Comparison of ENCODE assay signal across 14 cellular contexts in genomic region chr15:101240364-101240763, GRCh38. TPM values are rescaled to one million over a fixed set of nuclear protein-coding genes. Genes with fewer than 3 reads are reported as not detected.
A peak's percentile ranks its signal among the peaks of the same experiment; 100 is the strongest.
DNase-seq lines count a peak whose midpoint lies in the region; ATAC-seq, FAIRE-seq and TF ChIP-seq lines count a peak whose summit lies in the region.
"Had no signal": no experiment of that assay in that cellular context is flagged by ENCODE, and none has a peak within 500 bp of the region (broad histone marks: within the 10 kb centered on the region; RNA-seq: fewer than 3 reads in every experiment).

No MANE protein-coding gene starts in this region.

- H3K36me3 ChIP-seq in astrocyte (ENCODE audit: insufficient read depth, low read length) (peaks cover 6% of the 10 kb centered on the region), Peyer's patch (no peaks in the 10 kb centered on the region)

- peaks cover 90% of the 10 kb centered on the region for H4K20me1 ChIP-seq in astrocyte (ENCODE audit: insufficient read depth, low read length)

- TF ChIP-seq POLR2A in Peyer's patch (IDR thresholded peaks at IDR 0.05), result no peak

- no peak for ATAC-seq in activated T-cell treated with anti-CD3 and anti-CD28 coated beads, Interleukin-2, amount 50 U/mL, for 72 hours (replicated peaks in 1 of 2)

- FAIRE-seq in astrocyte (lab: Jason Lieb, UNC), result no peak
- FAIRE-seq: GM18507 had no signal

- H3K4me3 ChIP-seq in astrocyte (ENCODE audit: insufficient read depth, low read depth, low read length), result no peak overlapping the region
- H3K4me3 ChIP-seq in Peyer's patch, result no peak overlapping the region
- H3K4me3 ChIP-seq: PC-9 had no signal

- no peak overlapping the region for H2AFZ ChIP-seq in astrocyte (ENCODE audit: low read depth, low read length)
- H2AFZ ChIP-seq: PC-9 had no signal

- TF ChIP-seq CTCF in astrocyte (IDR thresholded peaks at IDR 0.05; ENCODE audit: insufficient read depth, low read depth, low read length), result no peak
- no peak for TF ChIP-seq CTCF in Peyer's patch (IDR thresholded peaks at IDR 0.05)

- no peak overlapping the region for H3K4me2 ChIP-seq in astrocyte (ENCODE audit: low read length)
- H3K4me2 ChIP-seq: PC-9 had no signal

- no peaks in the 10 kb centered on the region for H3K9me3 ChIP-seq in astrocyte (ENCODE audit: insufficient read depth, low read depth, low read length)
- no peaks in the 10 kb centered on the region for H3K9me3 ChIP-seq in Peyer's patch

- no peak overlapping the region for H3K9ac ChIP-seq in astrocyte (ENCODE audit: low read length)

- H3K4me1 ChIP-seq in astrocyte (ENCODE audit: insufficient read depth, low read length) (peaks cover 31% of the 10 kb centered on the region), Peyer's patch (peaks cover 0 to 47% (median 5%) of the 10 kb centered on the region in 4 donors)

- H3K36me3 Mint-ChIP-seq in activated T-cell treated with anti-CD3 and anti-CD28 coated beads, Interleukin-2, amount 50 U/mL, for 72 hours (ENCODE audit: insufficient read depth in 2 of 2), result peaks cover 4 to 12% of the 10 kb centered on the region in 2 donors
- H3K36me3 Mint-ChIP-seq in astrocyte (ENCODE audit: low read depth, unreplicated experiment) (peaks cover 4% of the 10 kb centered on the region), immature natural killer cell (peaks cover 0 to under 1% (median under 1%) of the 10 kb centered on the region in 3 donors)
- H3K36me3 Mint-ChIP-seq: naive B cell had no signal

- H3K9me3 Mint-ChIP-seq in activated T-cell treated with anti-CD3 and anti-CD28 coated beads, Interleukin-2, amount 50 U/mL, for 72 hours, result no peaks in the 10 kb centered on the region
- H3K9me3 Mint-ChIP-seq in astrocyte (ENCODE audit: unreplicated experiment), result no peaks in the 10 kb centered on the region
- H3K9me3 Mint-ChIP-seq in immature natural killer cell, result no peaks in the 10 kb centered on the region
- H3K9me3 Mint-ChIP-seq: naive B cell had no signal

- H3K27me3 ChIP-seq in astrocyte (ENCODE audit: insufficient read depth, low read length), result no peaks in the 10 kb centered on the region
- H3K27me3 ChIP-seq in Peyer's patch, result no peaks in the 10 kb centered on the region
- H3K27me3 ChIP-seq: brain microvascular endothelial cell had no signal

- peaks cover 99% of the 10 kb centered on the region for H3K79me2 ChIP-seq in astrocyte (ENCODE audit: insufficient read depth, low read length)

- H3K27me3 Mint-ChIP-seq in activated T-cell treated with anti-CD3 and anti-CD28 coated beads, Interleukin-2, amount 50 U/mL, for 72 hours (ENCODE audit: low read depth), result no peaks in the 10 kb centered on the region
- H3K27me3 Mint-ChIP-seq in astrocyte (ENCODE audit: low read depth, unreplicated experiment), result no peaks in the 10 kb centered on the region
- peaks cover 1 to 7% (median 5%) of the 10 kb centered on the region in 3 donors for H3K27me3 Mint-ChIP-seq in immature natural killer cell (ENCODE audit: low read depth in 3 of 3)
- H3K27me3 Mint-ChIP-seq: naive B cell had no signal

- peak overlapping the region; percentile 81 for H3K27ac Mint-ChIP-seq in activated T-cell treated with anti-CD3 and anti-CD28 coated beads, Interleukin-2, amount 50 U/mL, for 72 hours
- H3K27ac Mint-ChIP-seq in astrocyte (ENCODE audit: unreplicated experiment), result no peak overlapping the region
- peak overlapping the region in 4 of 6 donors; percentile 82 to 93 (median 88) for H3K27ac Mint-ChIP-seq in immature natural killer cell

- no peak for DNase-seq in activated T-cell treated with anti-CD3 and anti-CD28 coated beads, Interleukin-2, amount 50 U/mL, for 72 hours
- DNase-seq in activated T-cell treated with anti-CD3 and anti-CD28 coated beads, Interleukin-2, amount 50 U/mL, for 1 hour, result no peak
- DNase-seq in astrocyte (ENCODE audit: low read depth), result peak; percentile 83
- DNase-seq in immature natural killer cell, result no peak
- peak; percentile 51 for DNase-seq in stromal cell of bone marrow (ENCODE audit: low read depth)
- no peak for DNase-seq in A172 (ENCODE audit: low spot score)
- DNase-seq in Peyer's patch, result no peak
- DNase-seq in HuH-7.5 (ENCODE audit: low spot score), result no peak
- DNase-seq: brain microvascular endothelial cell, naive B cell, NCI-H2107, PC-9 had no signal

- H3K27ac ChIP-seq in astrocyte (ENCODE audit: low read depth, low read length) (no peak overlapping the region), Peyer's patch (peak overlapping the region in 2 of 4 donors; percentile 3 to 40)
- H3K27ac ChIP-seq: brain microvascular endothelial cell, epithelial cell of prostate, PC-9 had no signal

- peak overlapping the region; percentile 71 to 78 for H3K4me3 Mint-ChIP-seq in activated T-cell treated with anti-CD3 and anti-CD28 coated beads, Interleukin-2, amount 50 U/mL, for 72 hours
- H3K4me3 Mint-ChIP-seq in astrocyte (ENCODE audit: unreplicated experiment) (no peak overlapping the region), immature natural killer cell (peak overlapping the region in 1 of 5 donors; percentile 35)

- H3K4me1 Mint-ChIP-seq in activated T-cell treated with anti-CD3 and anti-CD28 coated beads, Interleukin-2, amount 50 U/mL, for 72 hours (ENCODE audit: low read depth), result peaks cover 82% of the 10 kb centered on the region
- H3K4me1 Mint-ChIP-seq in astrocyte (ENCODE audit: low read depth, unreplicated experiment) (peaks cover 24% of the 10 kb centered on the region), immature natural killer cell (peaks cover 82 to 96% of the 10 kb centered on the region in 2 donors)

RNA-seq across cellular contexts. Expression of gene CHSY1, which starts 11.5 kb away (rescaled TPM):
- total RNA-seq in activated T-cell treated with anti-CD3 and anti-CD28 coated beads, Interleukin-2, amount 50 U/mL, for 72 hours, result 10 to 100 TPM; 26.4 to 31.1 TPM
- total RNA-seq in astrocyte (42.2 and 48.0 TPM in 2 replicates), Peyer's patch (10 to 100 TPM in 1 of 4 donors, 1 to 10 TPM in 3; 8.1 to 31.4 (median 9.3) TPM)
- 1 to 10 TPM; 2.8 to 4.0 (median 2.8) TPM for polyA plus RNA-seq in immature natural killer cell
- 21.9 and 22.4 TPM in 2 replicates for total RNA-seq in A172 (2014; rRNA removed; shearing (Covaris generic))

RNA-seq across cellular contexts. Expression of gene SELENOS, which starts 36.9 kb away (rescaled TPM):
- 10 to 100 TPM; 42.9 to 44.8 TPM for total RNA-seq in activated T-cell treated with anti-CD3 and anti-CD28 coated beads, Interleukin-2, amount 50 U/mL, for 72 hours
- total RNA-seq in astrocyte (71.2 and 79.4 TPM in 2 replicates), Peyer's patch (100 to 1,000 TPM in 2 of 4 donors, 10 to 100 TPM in 2; 14.0 to 119 (median 103) TPM)
- 100 to 1,000 TPM in 1 of 3 donors, 10 to 100 TPM in 2; 88.7 to 122 (median 94.9) TPM for polyA plus RNA-seq in immature natural killer cell
- 61.8 and 83.1 TPM in 2 replicates for total RNA-seq in A172 (2014; rRNA removed; shearing (Covaris generic))

RNA-seq across cellular contexts. Expression of gene SNRPA1, which starts 54.7 kb away (rescaled TPM):
- 100 to 1,000 TPM; 132 to 141 TPM for total RNA-seq in activated T-cell treated with anti-CD3 and anti-CD28 coated beads, Interleukin-2, amount 50 U/mL, for 72 hours
- total RNA-seq in astrocyte (65.9 and 79.5 TPM in 2 replicates), Peyer's patch (10 to 100 TPM; 36.4 to 80.0 (median 50.4) TPM)
- 10 to 100 TPM; 38.6 to 65.0 (median 53.4) TPM for polyA plus RNA-seq in immature natural killer cell
- total RNA-seq in A172 (2014; rRNA removed; shearing (Covaris generic)), result 51.2 and 62.6 TPM in 2 replicates

Comparison
In these comparisons a context has a peak if more than half of its experiments do, and no peak if none do; other contexts are left out.
1. DNase-seq: peak in astrocyte (single experiment) and stromal cell of bone marrow (single experiment); none in activated T-cell treated with anti-CD3 and anti-CD28 coated beads, Interleukin-2, amount 50 U/mL, for 72 hours (0 of 2), activated T-cell treated with anti-CD3 and anti-CD28 coated beads, Interleukin-2, amount 50 U/mL, for 1 hour (single experiment), immature natural killer cell (0 of 3), A172 (single experiment), Peyer's patch (0 of 3) and HuH-7.5 (single experiment).